Comparison of ENCODE assay signal across 8 cellular contexts in genomic region chr6:25138024-25138696, GRCh38.
DNase-seq lines count a peak whose midpoint lies in the region; ATAC-seq and TF ChIP-seq lines count a peak whose summit lies in the region.

No MANE protein-coding gene starts in this region.

- no peaks in the 10 kb centered on the region for H3K27me3 ChIP-seq in right atrium auricular region

- DNase-seq in Ammon's horn (ENCODE audit: low spot score) (peak; percentile 79), GM19238 (ENCODE audit: insufficient read length, low spot score) (peak; percentile 48), SW480 (ENCODE audit: low spot score) (peak; percentile 6), amniotic epithelial cell (ENCODE audit: low read depth) (peak; percentile 90), right atrium auricular region (ENCODE audit: low spot score) (peak; percentile 75), NCI-H82 (lab: John Stamatoyannopoulos, UW) (no peak)
- peak; percentile 74 for DNase-seq in stimulated activated CD4-positive, alpha-beta T cell treated with anti-CD3 and anti-CD28 coated beads, Interleukin-15, amount 100 ng/mL, for 24 hours

- H3K4me1 ChIP-seq in right atrium auricular region, result peaks cover 0 to 6% of the 10 kb centered on the region in 2 donors

- H3K4me3 ChIP-seq in right atrium auricular region, result peak overlapping the region; percentile 47 to 48

- H3K36me3 ChIP-seq in right atrium auricular region, result no peaks in the 10 kb centered on the region

- ATAC-seq in HG03439 (IDR thresholded peaks at IDR 0.05; ENCODE audit: unreplicated experiment), result peak; percentile 88

- H3K27ac ChIP-seq in right atrium auricular region, result peak overlapping the region; percentile 88 to 89

- H3K9me3 ChIP-seq in right atrium auricular region, result peaks cover 0 to 2% of the 10 kb centered on the region in 2 donors

- no peak for TF ChIP-seq CTCF in right atrium auricular region (IDR thresholded peaks at IDR 0.05)
